In genomic region chr2:9735335-9735734, GRCh38 we compare ENCODE assay signal across 20 cellular contexts.
A peak's percentile ranks its signal among the peaks of the same experiment; 100 is the strongest.
DNase-seq lines count a peak whose midpoint lies in the region; ATAC-seq and TF ChIP-seq lines count a peak whose summit lies in the region.
"Had no signal": no experiment of that assay in that cellular context is flagged by ENCODE, and none has a peak within 500 bp of the region (broad histone marks: within the 10 kb centered on the region; RNA-seq: fewer than 3 reads in every experiment).

No MANE protein-coding gene starts in this region.

- CTCF ChIA-PET in activated CD8-positive, alpha-beta T cell treated with anti-CD3 and anti-CD28 coated beads, Interleukin-2, amount 10 ng/mL, durations not matched to agents 7 days and 5 days (lab: Charles Lee), result interaction anchor here (0.6 to 1.2 kb wide), 5 partner anchors 24 to 870 kb away, joined by 3 to 5 read pairs (median 4); no protein-coding TSS in a partner anchor

- TF ChIP-seq POLR2A in testis (IDR thresholded peaks at IDR 0.05), result no peak

- no peaks in the 10 kb centered on the region for H3K27me3 ChIP-seq in testis
- H3K27me3 ChIP-seq: ovary had no signal

- peak; percentile 36 for ATAC-seq in activated CD8-positive, alpha-beta T cell treated with anti-CD3 and anti-CD28 coated beads, Interleukin-2, amount 10 ng/mL, durations not matched to agents 7 days and 5 days
- ATAC-seq: lower lobe of right lung, sciatic nerve had no signal

- peaks cover 8% of the 10 kb centered on the region for H3K4me1 ChIP-seq in testis

- H3K27ac ChIP-seq in testis, result no peak overlapping the region
- H3K27ac ChIP-seq: lower lobe of right lung, ovary had no signal

- H3K27me3 Mint-ChIP-seq in activated naive CD8-positive, alpha-beta T cell, result no peaks in the 10 kb centered on the region
- no peaks in the 10 kb centered on the region for H3K27me3 Mint-ChIP-seq in activated naive CD8-positive, alpha-beta T cell treated with anti-CD3 and anti-CD28 coated beads for 36 hours
- peaks cover 9% of the 10 kb centered on the region for H3K27me3 Mint-ChIP-seq in activated CD8-positive, alpha-beta T cell treated with anti-CD3 and anti-CD28 coated beads, Interleukin-2, amount 10 ng/mL, durations not matched to agents 7 days and 5 days (ENCODE audit: low read depth)
- H3K27me3 Mint-ChIP-seq in stimulated activated naive CD8-positive, alpha-beta T cell treated with anti-CD3 and anti-CD28 coated beads, Interleukin-15, Interleukin-2, amounts not matched to agents 100 ng/mL and 50 ng/mL, for 24 hours, result no peaks in the 10 kb centered on the region

- H3K36me3 ChIP-seq in testis (ENCODE audit: low read depth, missing control alignments), result no peaks in the 10 kb centered on the region
- H3K36me3 ChIP-seq: lower lobe of right lung, ovary had no signal

- no peak for TF ChIP-seq CTCF in testis (IDR thresholded peaks at IDR 0.05)

- DNase-seq in activated naive CD8-positive, alpha-beta T cell treated with anti-CD3 and anti-CD28 coated beads for 36 hours, result no peak
- DNase-seq in MV-4-11 (lab: John Stamatoyannopoulos, UW) (peak; percentile 91), islet precursor cell (no peak), testis (no peak), pons (ENCODE audit: low spot score) (no peak)
- peak; percentile 67 for DNase-seq in activated CD8-positive, alpha-beta T cell treated with anti-CD3 and anti-CD28 coated beads, Interleukin-2, amount 10 ng/mL, durations not matched to agents 7 days and 5 days
- DNase-seq: activated CD4-positive, CD25-positive, alpha-beta regulatory T cell treated with anti-CD3 and anti-CD28 coated beads, Interleukin-2, amount 50 U/mL, for 72 hours; activated T-cell treated with anti-CD3 and anti-CD28 coated beads, Interleukin-2, amount 50 U/mL, for 1 hour; anterior cingulate cortex; Calu3; cerebellar nuclear complex; effector CD4-positive, alpha-beta T cell; KG1; lower lobe of right lung; NCI-H526; ovary; T-helper 9 cell had no signal

- intact Hi-C loops in testis (cut with DNase I; ENCODE audit: low total_unique reads), result no loop called here

- peaks cover 46% of the 10 kb centered on the region for H3K4me1 Mint-ChIP-seq in activated naive CD8-positive, alpha-beta T cell (ENCODE audit: low read depth)
- peaks cover 30% of the 10 kb centered on the region for H3K4me1 Mint-ChIP-seq in activated naive CD8-positive, alpha-beta T cell treated with anti-CD3 and anti-CD28 coated beads for 36 hours
- H3K4me1 Mint-ChIP-seq in activated CD8-positive, alpha-beta T cell treated with anti-CD3 and anti-CD28 coated beads, Interleukin-2, amount 10 ng/mL, durations not matched to agents 7 days and 5 days (ENCODE audit: low read depth), result peaks cover 52% of the 10 kb centered on the region
- peaks cover 44% of the 10 kb centered on the region for H3K4me1 Mint-ChIP-seq in stimulated activated naive CD8-positive, alpha-beta T cell treated with anti-CD3 and anti-CD28 coated beads, Interleukin-15, Interleukin-2, amounts not matched to agents 100 ng/mL and 50 ng/mL, for 24 hours (ENCODE audit: low read depth)

- no peaks in the 10 kb centered on the region for H3K36me3 Mint-ChIP-seq in activated naive CD8-positive, alpha-beta T cell
- no peaks in the 10 kb centered on the region for H3K36me3 Mint-ChIP-seq in activated naive CD8-positive, alpha-beta T cell treated with anti-CD3 and anti-CD28 coated beads for 36 hours
- H3K36me3 Mint-ChIP-seq in activated CD8-positive, alpha-beta T cell treated with anti-CD3 and anti-CD28 coated beads, Interleukin-2, amount 10 ng/mL, durations not matched to agents 7 days and 5 days (ENCODE audit: low read depth), result peaks cover 10% of the 10 kb centered on the region
- H3K36me3 Mint-ChIP-seq in stimulated activated naive CD8-positive, alpha-beta T cell treated with anti-CD3 and anti-CD28 coated beads, Interleukin-15, Interleukin-2, amounts not matched to agents 100 ng/mL and 50 ng/mL, for 24 hours (ENCODE audit: low read depth), result peaks cover 6% of the 10 kb centered on the region

- H3K27ac Mint-ChIP-seq in activated naive CD8-positive, alpha-beta T cell, result no peak overlapping the region
- H3K27ac Mint-ChIP-seq in activated naive CD8-positive, alpha-beta T cell treated with anti-CD3 and anti-CD28 coated beads for 36 hours, result no peak overlapping the region
- H3K27ac Mint-ChIP-seq in activated CD8-positive, alpha-beta T cell treated with anti-CD3 and anti-CD28 coated beads, Interleukin-2, amount 10 ng/mL, durations not matched to agents 7 days and 5 days, result peak overlapping the region; percentile 81
- H3K27ac Mint-ChIP-seq in stimulated activated naive CD8-positive, alpha-beta T cell treated with anti-CD3 and anti-CD28 coated beads, Interleukin-15, Interleukin-2, amounts not matched to agents 100 ng/mL and 50 ng/mL, for 24 hours, result peak overlapping the region; percentile 2

- H3K4me3 Mint-ChIP-seq in activated naive CD8-positive, alpha-beta T cell, result peak overlapping the region; percentile 0
- H3K4me3 Mint-ChIP-seq in activated naive CD8-positive, alpha-beta T cell treated with anti-CD3 and anti-CD28 coated beads for 36 hours, result no peak overlapping the region
- peak overlapping the region; percentile 25 for H3K4me3 Mint-ChIP-seq in activated CD8-positive, alpha-beta T cell treated with anti-CD3 and anti-CD28 coated beads, Interleukin-2, amount 10 ng/mL, durations not matched to agents 7 days and 5 days
- no peak overlapping the region for H3K4me3 Mint-ChIP-seq in stimulated activated naive CD8-positive, alpha-beta T cell treated with anti-CD3 and anti-CD28 coated beads, Interleukin-15, Interleukin-2, amounts not matched to agents 100 ng/mL and 50 ng/mL, for 24 hours

- POLR2A ChIA-PET in activated CD8-positive, alpha-beta T cell treated with anti-CD3 and anti-CD28 coated beads, Interleukin-2, amount 10 ng/mL, durations not matched to agents 7 days and 5 days (lab: Charles Lee), result interaction anchor here (1.5 to 1.7 kb wide), 2 partner anchors 47 to 180 kb away, joined by 4 read pairs; partner anchors contain the start of gene ADAM17

- WGBS in testis, 2 donors, result 68 to 92% methylated on average over 1 to 2 of the region's 2 CpGs

- H3K4me3 ChIP-seq in testis, result no peak overlapping the region
- H3K4me3 ChIP-seq: lower lobe of right lung, ovary had no signal

- no peaks in the 10 kb centered on the region for H3K9me3 Mint-ChIP-seq in activated naive CD8-positive, alpha-beta T cell (ENCODE audit: low read depth)
- H3K9me3 Mint-ChIP-seq in activated naive CD8-positive, alpha-beta T cell treated with anti-CD3 and anti-CD28 coated beads for 36 hours, result peaks cover 13% of the 10 kb centered on the region
- peaks cover 4% of the 10 kb centered on the region for H3K9me3 Mint-ChIP-seq in activated CD8-positive, alpha-beta T cell treated with anti-CD3 and anti-CD28 coated beads, Interleukin-2, amount 10 ng/mL, durations not matched to agents 7 days and 5 days (ENCODE audit: insufficient read depth)
- peaks cover 11% of the 10 kb centered on the region for H3K9me3 Mint-ChIP-seq in stimulated activated naive CD8-positive, alpha-beta T cell treated with anti-CD3 and anti-CD28 coated beads, Interleukin-15, Interleukin-2, amounts not matched to agents 100 ng/mL and 50 ng/mL, for 24 hours

- H3K9me3 ChIP-seq in testis, result no peaks in the 10 kb centered on the region
- H3K9me3 ChIP-seq: ovary had no signal

Comparison
In these comparisons a context has a peak if more than half of its experiments do, and no peak if none do; other contexts are left out.
1. H3K4me3 Mint-ChIP-seq: peak in activated naive CD8-positive, alpha-beta T cell (single experiment) and activated CD8-positive, alpha-beta T cell treated with anti-CD3 and anti-CD28 coated beads, Interleukin-2, amount 10 ng/mL, durations not matched to agents 7 days and 5 days (single experiment); none in activated naive CD8-positive, alpha-beta T cell treated with anti-CD3 and anti-CD28 coated beads for 36 hours (single experiment) and stimulated activated naive CD8-positive, alpha-beta T cell treated with anti-CD3 and anti-CD28 coated beads, Interleukin-15, Interleukin-2, amounts not matched to agents 100 ng/mL and 50 ng/mL, for 24 hours (single experiment).
2. H3K27ac Mint-ChIP-seq: peak in activated CD8-positive, alpha-beta T cell treated with anti-CD3 and anti-CD28 coated beads, Interleukin-2, amount 10 ng/mL, durations not matched to agents 7 days and 5 days (single experiment) and stimulated activated naive CD8-positive, alpha-beta T cell treated with anti-CD3 and anti-CD28 coated beads, Interleukin-15, Interleukin-2, amounts not matched to agents 100 ng/mL and 50 ng/mL, for 24 hours (single experiment); none in activated naive CD8-positive, alpha-beta T cell (single experiment) and activated naive CD8-positive, alpha-beta T cell treated with anti-CD3 and anti-CD28 coated beads for 36 hours (single experiment).
3. DNase-seq: peak in MV-4-11 (single experiment) and activated CD8-positive, alpha-beta T cell treated with anti-CD3 and anti-CD28 coated beads, Interleukin-2, amount 10 ng/mL, durations not matched to agents 7 days and 5 days (single experiment); none in activated naive CD8-positive, alpha-beta T cell treated with anti-CD3 and anti-CD28 coated beads for 36 hours (single experiment), islet precursor cell (single experiment), testis (single experiment) and pons (single experiment).